Comparison of ENCODE assay signal across 1 cellular context in the genomic region with DNA sequence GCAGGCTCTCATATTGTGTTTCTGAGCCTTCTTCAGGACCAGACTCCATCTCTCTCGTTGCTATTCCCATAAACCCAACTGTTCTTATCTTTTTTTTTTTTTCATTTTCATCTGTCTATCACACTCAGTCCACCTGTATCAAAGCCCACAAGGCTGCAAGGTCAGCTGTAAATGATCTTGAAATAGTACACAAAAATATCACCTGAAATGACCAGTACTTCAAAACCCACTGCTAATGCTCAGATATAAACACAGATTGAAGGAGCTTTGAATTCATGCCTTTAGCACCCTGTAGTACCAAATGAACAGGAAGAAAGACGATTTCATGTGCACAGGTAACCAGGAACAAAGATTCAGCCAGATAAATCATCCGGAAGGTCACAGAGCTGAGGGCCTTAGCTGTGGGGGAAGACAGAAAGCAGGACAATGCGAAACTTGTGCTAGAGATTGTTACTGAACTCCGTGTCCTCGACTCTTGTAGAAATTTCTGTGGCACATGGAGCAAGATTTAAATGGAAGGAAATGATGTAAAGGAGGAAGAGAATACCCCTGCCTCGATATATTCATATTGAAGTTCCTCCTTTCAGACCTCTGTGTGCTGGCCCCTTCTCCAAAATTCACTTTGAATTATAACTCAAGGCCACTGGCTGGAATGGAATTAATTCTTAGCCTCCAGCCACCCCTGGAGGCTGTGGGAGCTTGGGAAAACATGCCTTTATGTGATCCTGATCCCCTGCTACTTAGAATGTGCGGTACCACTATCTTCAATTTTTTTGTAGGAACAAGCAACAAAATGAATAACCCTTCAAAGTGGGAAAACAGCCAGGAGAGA.
A peak's percentile ranks its signal among the peaks of the same experiment; 100 is the strongest.
TF ChIP-seq lines count a peak whose summit lies in the region.

No MANE protein-coding gene starts in this region.

TF ChIP-seq in HepG2, 621 proteins besides CTCF, POLR2A, EP300 and RAD21 (continued from another document):
- TF ChIP-seq MXD3 (CRISPR knock-in tag; IDR thresholded peaks at IDR 0.05) (no peak), NFIC (IDR thresholded peaks at IDR 0.05; ENCODE audit: low read length) (0 out of 2 replicates have a peak, but pooled peaks have one; percentile 6), ATF1 (CRISPR knock-in tag; IDR thresholded peaks at IDR 0.05) (0 out of 2 replicates have a peak, but pooled peaks have one; percentile 15), ATM (IDR thresholded peaks at IDR 0.05; ENCODE audit: borderline replicate concordance) (no peak), RCOR2 (CRISPR knock-in tag; IDR thresholded peaks at IDR 0.05) (no peak), ATF5 (CRISPR knock-in tag; IDR thresholded peaks at IDR 0.05; ENCODE audit: low read depth) (no peak), SAP130 (CRISPR knock-in tag; IDR thresholded peaks at IDR 0.05; ENCODE audit: low read depth) (peak; percentile 23), RORA (CRISPR knock-in tag; IDR thresholded peaks at IDR 0.05) (no peak), REPIN1 (CRISPR knock-in tag; IDR thresholded peaks at IDR 0.05; ENCODE audit: borderline replicate concordance, low read depth) (0 out of 2 replicates have a peak, but pooled peaks have one; percentile 45), FOXC1 (CRISPR knock-in tag; IDR thresholded peaks at IDR 0.05; ENCODE audit: borderline replicate concordance) (peak; percentile 73; the same call in 1 of the 2 replicates), KAT7 (CRISPR knock-in tag; IDR thresholded peaks at IDR 0.05; ENCODE audit: borderline replicate concordance) (peak; percentile 96), NFKBIZ (CRISPR knock-in tag; IDR thresholded peaks at IDR 0.05) (no peak)
- TF ChIP-seq, protein P1, sequence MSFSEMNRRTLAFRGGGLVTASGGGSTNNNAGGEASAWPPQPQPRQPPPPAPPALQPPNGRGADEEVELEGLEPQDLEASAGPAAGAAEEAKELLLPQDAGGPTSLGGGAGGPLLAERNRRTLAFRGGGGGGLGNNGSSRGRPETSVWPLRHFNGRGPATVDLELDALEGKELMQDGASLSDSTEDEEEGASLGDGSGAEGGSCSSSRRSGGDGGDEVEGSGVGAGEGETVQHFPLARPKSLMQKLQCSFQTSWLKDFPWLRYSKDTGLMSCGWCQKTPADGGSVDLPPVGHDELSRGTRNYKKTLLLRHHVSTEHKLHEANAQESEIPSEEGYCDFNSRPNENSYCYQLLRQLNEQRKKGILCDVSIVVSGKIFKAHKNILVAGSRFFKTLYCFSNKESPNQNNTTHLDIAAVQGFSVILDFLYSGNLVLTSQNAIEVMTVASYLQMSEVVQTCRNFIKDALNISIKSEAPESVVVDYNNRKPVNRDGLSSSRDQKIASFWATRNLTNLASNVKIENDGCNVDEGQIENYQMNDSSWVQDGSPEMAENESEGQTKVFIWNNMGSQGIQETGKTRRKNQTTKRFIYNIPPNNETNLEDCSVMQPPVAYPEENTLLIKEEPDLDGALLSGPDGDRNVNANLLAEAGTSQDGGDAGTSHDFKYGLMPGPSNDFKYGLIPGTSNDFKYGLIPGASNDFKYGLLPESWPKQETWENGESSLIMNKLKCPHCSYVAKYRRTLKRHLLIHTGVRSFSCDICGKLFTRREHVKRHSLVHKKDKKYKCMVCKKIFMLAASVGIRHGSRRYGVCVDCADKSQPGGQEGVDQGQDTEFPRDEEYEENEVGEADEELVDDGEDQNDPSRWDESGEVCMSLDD (CRISPR knock-in tag; IDR thresholded peaks at IDR 0.05; ENCODE audit: borderline replicate concordance) = 0 out of 2 replicates have a peak, but pooled peaks have one; percentile 44
- TF ChIP-seq, protein P2, sequence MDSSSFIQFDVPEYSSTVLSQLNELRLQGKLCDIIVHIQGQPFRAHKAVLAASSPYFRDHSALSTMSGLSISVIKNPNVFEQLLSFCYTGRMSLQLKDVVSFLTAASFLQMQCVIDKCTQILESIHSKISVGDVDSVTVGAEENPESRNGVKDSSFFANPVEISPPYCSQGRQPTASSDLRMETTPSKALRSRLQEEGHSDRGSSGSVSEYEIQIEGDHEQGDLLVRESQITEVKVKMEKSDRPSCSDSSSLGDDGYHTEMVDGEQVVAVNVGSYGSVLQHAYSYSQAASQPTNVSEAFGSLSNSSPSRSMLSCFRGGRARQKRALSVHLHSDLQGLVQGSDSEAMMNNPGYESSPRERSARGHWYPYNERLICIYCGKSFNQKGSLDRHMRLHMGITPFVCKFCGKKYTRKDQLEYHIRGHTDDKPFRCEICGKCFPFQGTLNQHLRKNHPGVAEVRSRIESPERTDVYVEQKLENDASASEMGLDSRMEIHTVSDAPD (CRISPR knock-in tag; IDR thresholded peaks at IDR 0.05) = 0 out of 2 replicates have a peak, but pooled peaks have one; percentile 24
